In the genomic region with DNA sequence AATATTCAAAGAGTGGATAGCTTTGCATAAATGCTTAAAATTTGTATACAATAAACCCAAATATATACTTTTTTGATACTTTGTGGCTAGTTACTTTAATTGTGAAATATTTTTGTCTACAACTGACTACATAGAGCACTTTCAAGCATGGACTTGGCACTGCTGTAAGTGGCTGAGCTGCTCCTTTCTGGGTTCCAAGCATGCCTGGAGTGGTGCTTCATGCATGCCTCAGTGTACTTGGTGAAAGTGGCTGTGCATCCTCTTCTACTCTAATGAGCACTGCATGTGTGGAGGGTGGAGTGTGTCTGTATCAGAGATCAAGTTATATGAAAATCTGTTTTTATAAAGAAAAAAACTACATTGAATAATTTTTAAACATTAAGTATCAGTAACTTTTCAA, we compare ENCODE assay signal across 17 cellular contexts.
"Had no signal": no experiment of that assay in that cellular context is flagged by ENCODE, and none has a peak within 500 bp of the region (broad histone marks: within the 10 kb centered on the region; RNA-seq: fewer than 3 reads in every experiment).

No MANE protein-coding gene starts in this region.

- H3K27me3 ChIP-seq: colonic mucosa, esophagus muscularis mucosa, foreskin keratinocyte, pancreas had no signal

- H3K27me3 Mint-ChIP-seq: activated naive CD8-positive, alpha-beta T cell treated with anti-CD3 and anti-CD28 coated beads, Interleukin-2, amount 50 U/mL, for 24 hours; activated T-helper 17 cell treated with anti-CD3 and anti-CD28 coated beads, Interleukin-2, amount 50 U/mL, for 72 hours; naive thymus-derived CD4-positive, alpha-beta T cell had no signal

- H3K4me3 ChIP-seq: colonic mucosa, esophagus muscularis mucosa, pancreas, thoracic aorta had no signal

- H3K4me1 ChIP-seq: colonic mucosa, esophagus muscularis mucosa, pancreas had no signal

- H3K27ac ChIP-seq: colonic mucosa, esophagus muscularis mucosa, foreskin keratinocyte, pancreas, thoracic aorta had no signal

- H3K9me3 ChIP-seq: colonic mucosa, esophagus muscularis mucosa, pancreas, thoracic aorta had no signal

- H3K27ac Mint-ChIP-seq: activated naive CD4-positive, alpha-beta T cell treated with anti-CD3 and anti-CD28 coated beads for 36 hours; activated naive CD8-positive, alpha-beta T cell treated with anti-CD3 and anti-CD28 coated beads, Interleukin-2, amount 50 U/mL, for 24 hours; activated T-helper 17 cell treated with anti-CD3 and anti-CD28 coated beads, Interleukin-2, amount 50 U/mL, for 72 hours; immature natural killer cell; stimulated activated effector memory CD8-positive, alpha-beta T cell treated with anti-CD3 and anti-CD28 coated beads, Interleukin-12 subunit alpha, Interleukin-12 subunit beta, amount 100 ng/mL, for 72 hours had no signal

- DNase-seq: activated CD4-positive, alpha-beta T cell treated with anti-CD3 and anti-CD28 coated beads, Interleukin-2, amount 50 U/mL, for 1 hour; activated CD4-positive, CD25-positive, alpha-beta regulatory T cell; activated naive CD4-positive, alpha-beta T cell treated with anti-CD3 and anti-CD28 coated beads for 36 hours; activated naive CD8-positive, alpha-beta T cell treated with anti-CD3 and anti-CD28 coated beads, Interleukin-2, amount 50 U/mL, for 24 hours; activated T-cell treated with anti-CD3 and anti-CD28 coated beads for 4 hours; colonic mucosa; effector CD4-positive, alpha-beta T cell; foreskin keratinocyte; head of caudate nucleus; immature natural killer cell; mammary epithelial cell; naive thymus-derived CD4-positive, alpha-beta T cell; pancreas had no signal

- H3K9me3 Mint-ChIP-seq: activated naive CD4-positive, alpha-beta T cell treated with anti-CD3 and anti-CD28 coated beads for 36 hours; activated naive CD8-positive, alpha-beta T cell treated with anti-CD3 and anti-CD28 coated beads, Interleukin-2, amount 50 U/mL, for 24 hours; activated T-helper 17 cell treated with anti-CD3 and anti-CD28 coated beads, Interleukin-2, amount 50 U/mL, for 72 hours; immature natural killer cell; naive thymus-derived CD4-positive, alpha-beta T cell; stimulated activated effector memory CD8-positive, alpha-beta T cell treated with anti-CD3 and anti-CD28 coated beads, Interleukin-12 subunit alpha, Interleukin-12 subunit beta, amount 100 ng/mL, for 72 hours had no signal

- H3K36me3 ChIP-seq: colonic mucosa, pancreas had no signal

- H3K4me3 Mint-ChIP-seq: activated naive CD4-positive, alpha-beta T cell treated with anti-CD3 and anti-CD28 coated beads for 36 hours; activated naive CD8-positive, alpha-beta T cell treated with anti-CD3 and anti-CD28 coated beads, Interleukin-2, amount 50 U/mL, for 24 hours; activated T-helper 17 cell treated with anti-CD3 and anti-CD28 coated beads, Interleukin-2, amount 50 U/mL, for 72 hours; immature natural killer cell; naive thymus-derived CD4-positive, alpha-beta T cell; stimulated activated effector memory CD8-positive, alpha-beta T cell treated with anti-CD3 and anti-CD28 coated beads, Interleukin-12 subunit alpha, Interleukin-12 subunit beta, amount 100 ng/mL, for 72 hours had no signal

- H3K4me1 Mint-ChIP-seq: stimulated activated effector memory CD8-positive, alpha-beta T cell treated with anti-CD3 and anti-CD28 coated beads, Interleukin-12 subunit alpha, Interleukin-12 subunit beta, amount 100 ng/mL, for 72 hours had no signal
